ENCODE assay signal across 15 cellular contexts in genomic region chrX:41600266-41600665, GRCh38.
DNase-seq lines count a peak whose midpoint lies in the region; ATAC-seq and TF ChIP-seq lines count a peak whose summit lies in the region.
"Had no signal": no experiment of that assay in that cellular context is flagged by ENCODE, and none has a peak within 500 bp of the region (broad histone marks: within the 10 kb centered on the region; RNA-seq: fewer than 3 reads in every experiment).

No MANE protein-coding gene starts in this region.

- no peaks in the 10 kb centered on the region for H3K27me3 ChIP-seq in right atrium auricular region

- H3K9me3 Mint-ChIP-seq in type B pancreatic cell = no peaks in the 10 kb centered on the region

- peak overlapping the region; percentile 55 for H3K27ac Mint-ChIP-seq in type B pancreatic cell
- H3K27ac Mint-ChIP-seq: activated CD8-positive, alpha-beta memory T cell treated with anti-CD3 and anti-CD28 coated beads, Interleukin-2, amount 10 ng/mL, durations not matched to agents 7 days and 5 days; activated naive CD8-positive, alpha-beta T cell treated with anti-CD3 and anti-CD28 coated beads, Interleukin-2, amount 10 ng/mL, durations not matched to agents 7 days and 5 days had no signal

- peaks cover 4% of the 10 kb centered on the region for H3K36me3 Mint-ChIP-seq in type B pancreatic cell

- no peaks in the 10 kb centered on the region for H3K36me3 ChIP-seq in right atrium auricular region

- H3K4me1 ChIP-seq in right atrium auricular region = peaks cover 0 to 2% of the 10 kb centered on the region in 2 donors

- no peak for TF ChIP-seq CTCF in right atrium auricular region (IDR thresholded peaks at IDR 0.05)
- TF ChIP-seq CTCF in type B pancreatic cell (conservative IDR thresholded peaks at IDR 0.05) = no peak

- no peaks in the 10 kb centered on the region for H3K9me3 ChIP-seq in right atrium auricular region

- no peak overlapping the region for H3K27ac ChIP-seq in right atrium auricular region
- H3K27ac ChIP-seq: RWPE1 had no signal

- intact Hi-C loops in Right ventricle myocardium superior (cut with DNase I) = no loop called here

- H3K4me3 ChIP-seq in right atrium auricular region = no peak overlapping the region

- H3K4me1 Mint-ChIP-seq in type B pancreatic cell (ENCODE audit: unreplicated experiment) = no peaks in the 10 kb centered on the region

- no peak overlapping the region for H3K4me3 Mint-ChIP-seq in type B pancreatic cell
- H3K4me3 Mint-ChIP-seq: activated CD8-positive, alpha-beta memory T cell treated with anti-CD3 and anti-CD28 coated beads, Interleukin-2, amount 10 ng/mL, durations not matched to agents 7 days and 5 days; activated naive CD8-positive, alpha-beta T cell treated with anti-CD3 and anti-CD28 coated beads, Interleukin-2, amount 10 ng/mL, durations not matched to agents 7 days and 5 days had no signal

- no peak for DNase-seq in Right ventricle myocardium superior
- no peak for DNase-seq in right atrium auricular region (ENCODE audit: low spot score)
- peak; percentile 73 for DNase-seq in astrocyte of the hippocampus (ENCODE audit: low read depth, low spot score)
- DNase-seq in iris pigment epithelial cell (ENCODE audit: low read depth) = peak; percentile 82
- DNase-seq in type B pancreatic cell (ENCODE audit: extremely low spot score, unreplicated experiment) = no peak
- DNase-seq in effector CD4-positive, alpha-beta T cell = no peak
- DNase-seq: 8988T; activated CD8-positive, alpha-beta memory T cell treated with anti-CD3 and anti-CD28 coated beads, Interleukin-2, amount 10 ng/mL, durations not matched to agents 7 days and 5 days; activated naive CD8-positive, alpha-beta T cell treated with anti-CD3 and anti-CD28 coated beads, Interleukin-2, amount 10 ng/mL, durations not matched to agents 7 days and 5 days; DMS 273 treated with DMSO at 0.1 percent for 48 hours; glutamatergic neuron; NCI-H446 had no signal

- H3K27me3 Mint-ChIP-seq in type B pancreatic cell = no peaks in the 10 kb centered on the region
- H3K27me3 Mint-ChIP-seq: activated CD8-positive, alpha-beta memory T cell treated with anti-CD3 and anti-CD28 coated beads, Interleukin-2, amount 10 ng/mL, durations not matched to agents 7 days and 5 days; activated naive CD8-positive, alpha-beta T cell treated with anti-CD3 and anti-CD28 coated beads, Interleukin-2, amount 10 ng/mL, durations not matched to agents 7 days and 5 days had no signal

- peak; percentile 25 for ATAC-seq in Right ventricle myocardium superior (ENCODE audit: poor library complexity)
- no peak for ATAC-seq in GM19023 (IDR thresholded peaks at IDR 0.05; ENCODE audit: unreplicated experiment)
- ATAC-seq in GM21423 (IDR thresholded peaks at IDR 0.05; ENCODE audit: unreplicated experiment) = no peak
- ATAC-seq: activated CD8-positive, alpha-beta memory T cell treated with anti-CD3 and anti-CD28 coated beads, Interleukin-2, amount 10 ng/mL, durations not matched to agents 7 days and 5 days had no signal

Comparison
In these comparisons a context has a peak if more than half of its experiments do, and no peak if none do; other contexts are left out.
1. DNase-seq: peak in astrocyte of the hippocampus (single experiment) and iris pigment epithelial cell (single experiment); none in Right ventricle myocardium superior (single experiment), right atrium auricular region (single experiment), type B pancreatic cell (single experiment) and effector CD4-positive, alpha-beta T cell (single experiment).